ENCODE assay signal across 16 cellular contexts in the genomic region with DNA sequence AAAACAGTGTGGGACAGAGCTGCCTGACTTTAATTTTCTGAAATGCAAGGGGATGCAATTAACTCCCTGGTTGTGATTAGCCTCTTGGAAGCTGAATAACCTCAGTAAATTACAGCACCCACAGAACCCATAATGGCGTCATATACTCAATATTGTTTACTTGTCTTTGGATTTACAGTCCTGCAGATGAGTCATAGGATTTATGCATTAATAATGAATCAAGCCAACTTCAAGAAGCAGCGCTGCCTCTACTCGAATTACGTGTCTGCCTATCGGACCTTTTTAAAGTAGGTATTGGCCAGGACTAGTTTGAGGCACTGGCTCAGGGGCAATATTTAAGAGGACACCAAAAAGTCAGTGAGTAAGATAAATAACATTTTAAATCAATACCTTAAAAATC.
A peak's percentile ranks its signal among the peaks of the same experiment; 100 is the strongest.
DNase-seq lines count a peak whose midpoint lies in the region; ATAC-seq and TF ChIP-seq lines count a peak whose summit lies in the region.
"Had no signal": no experiment of that assay in that cellular context is flagged by ENCODE, and none has a peak within 500 bp of the region (broad histone marks: within the 10 kb centered on the region; RNA-seq: fewer than 3 reads in every experiment).

No MANE protein-coding gene starts in this region.

- H2AFZ ChIP-seq in GM23338: no peak overlapping the region
- H2AFZ ChIP-seq: parathyroid adenoma had no signal

- peaks cover 17% of the 10 kb centered on the region for H3K4me1 Mint-ChIP-seq in GM23338

- CTCF ChIA-PET in A673 (lab: Charles Lee): no interaction called here

- no peaks in the 10 kb centered on the region for H3K27me3 Mint-ChIP-seq in GM23338 (ENCODE audit: insufficient read depth, low read depth, poor library complexity)
- H3K27me3 Mint-ChIP-seq: activated CD4-positive, alpha-beta memory T cell treated with anti-CD3 and anti-CD28 coated beads for 36 hours; dendritic cell treated with granulocyte-macrophage colony-stimulating factor and Interleukin-4, amounts not matched to agents 40 ng/mL and 50 ng/mL, for 4 days; stimulated activated naive CD8-positive, alpha-beta T cell treated with anti-CD3 and anti-CD28 coated beads, Interleukin-15, Interleukin-2, amounts not matched to agents 100 ng/mL and 50 ng/mL, for 24 hours had no signal

- no peak for TF ChIP-seq CTCF in A673 (conservative IDR thresholded peaks at IDR 0.05; ENCODE audit: low read depth, low read length)
- no peak for TF ChIP-seq CTCF in GM23338 (conservative IDR thresholded peaks at IDR 0.05; ENCODE audit: low read depth in 2 of 2)

- H3K9me3 ChIP-seq in A673 (ENCODE audit: low read depth, low read length, poor library complexity, severe bottlenecking): no peaks in the 10 kb centered on the region

- no peaks in the 10 kb centered on the region for H3K9me3 Mint-ChIP-seq in GM23338
- H3K9me3 Mint-ChIP-seq: activated CD4-positive, alpha-beta memory T cell treated with anti-CD3 and anti-CD28 coated beads for 36 hours; dendritic cell treated with granulocyte-macrophage colony-stimulating factor and Interleukin-4, amounts not matched to agents 40 ng/mL and 50 ng/mL, for 4 days; stimulated activated naive CD8-positive, alpha-beta T cell treated with anti-CD3 and anti-CD28 coated beads, Interleukin-15, Interleukin-2, amounts not matched to agents 100 ng/mL and 50 ng/mL, for 24 hours had no signal

- H3K4me2 ChIP-seq in GM23338: no peak overlapping the region

- H3K79me2 ChIP-seq in GM23338 (replicated peaks; ENCODE audit: insufficient read depth): no peaks in the 10 kb centered on the region
- H3K79me2 ChIP-seq: parathyroid adenoma had no signal

- ATAC-seq in GM23338 (no peak), HG02588 (IDR thresholded peaks at IDR 0.05; ENCODE audit: unreplicated experiment) (no peak)
- ATAC-seq: left lobe of liver had no signal

- no peak overlapping the region for H3K4me3 Mint-ChIP-seq in GM23338
- H3K4me3 Mint-ChIP-seq: activated CD4-positive, alpha-beta memory T cell treated with anti-CD3 and anti-CD28 coated beads for 36 hours; dendritic cell treated with granulocyte-macrophage colony-stimulating factor and Interleukin-4, amounts not matched to agents 40 ng/mL and 50 ng/mL, for 4 days; stimulated activated naive CD8-positive, alpha-beta T cell treated with anti-CD3 and anti-CD28 coated beads, Interleukin-15, Interleukin-2, amounts not matched to agents 100 ng/mL and 50 ng/mL, for 24 hours had no signal

- H3K9me2 ChIP-seq in GM23338 (ENCODE audit: insufficient read depth): no peaks in the 10 kb centered on the region

- H3K27ac Mint-ChIP-seq in GM23338: no peak overlapping the region
- H3K27ac Mint-ChIP-seq: activated CD4-positive, alpha-beta memory T cell treated with anti-CD3 and anti-CD28 coated beads for 36 hours; dendritic cell treated with granulocyte-macrophage colony-stimulating factor and Interleukin-4, amounts not matched to agents 40 ng/mL and 50 ng/mL, for 4 days; stimulated activated naive CD8-positive, alpha-beta T cell treated with anti-CD3 and anti-CD28 coated beads, Interleukin-15, Interleukin-2, amounts not matched to agents 100 ng/mL and 50 ng/mL, for 24 hours had no signal

- H3K4me3 ChIP-seq in A673 (ENCODE audit: low read depth, low read length, poor library complexity, severe bottlenecking): no peak overlapping the region
- H3K4me3 ChIP-seq in GM23338: no peak overlapping the region

- intact Hi-C loops in A673 (cut with micrococcal nuclease; ENCODE audit: unreplicated experiment): no loop called here

- no peaks in the 10 kb centered on the region for H4K20me1 ChIP-seq in GM23338 (replicated peaks; ENCODE audit: insufficient read depth)

- no peaks in the 10 kb centered on the region for H3F3A ChIP-seq in GM23338 (replicated peaks; ENCODE audit: low read depth)

- no TSS peak for BruUV-seq in A673 (replicated peaks; lab: Mats Ljungman, UMichigan)

- POLR2A ChIA-PET in A673 (lab: Charles Lee; ENCODE audit: low non-redundant PET): no interaction called here

- H3K36me3 ChIP-seq in A673 (ENCODE audit: insufficient read depth, low read length, poor library complexity, severe bottlenecking): no peaks in the 10 kb centered on the region
- no peaks in the 10 kb centered on the region for H3K36me3 ChIP-seq in GM23338 (ENCODE audit: insufficient read depth)

- H3K27ac ChIP-seq in A673 (ENCODE audit: low read depth, low read length, poor library complexity, severe bottlenecking) (no peak overlapping the region), GM23338 (ENCODE audit: low read depth) (no peak overlapping the region)
- H3K27ac ChIP-seq: parathyroid adenoma had no signal

- H3K4me1 ChIP-seq in A673 (ENCODE audit: insufficient read depth, low read length, poor library complexity, severe bottlenecking) (peaks cover 19% of the 10 kb centered on the region), GM23338 (ENCODE audit: insufficient read depth) (peaks cover 8% of the 10 kb centered on the region)
- H3K4me1 ChIP-seq: parathyroid adenoma had no signal

- DNase-seq in A673 (ENCODE audit: low spot score) (peak; percentile 54), GM23338 (ENCODE audit: low spot score) (peak; percentile 10), NCI-H2081 treated with DMSO at 0.1 percent for 48 hours (lab: John Stamatoyannopoulos, UW) (peak; percentile 54), SW480 (ENCODE audit: low spot score) (peak; percentile 33), cerebellar cortex (ENCODE audit: low spot score) (no peak), HuH-7 (ENCODE audit: low spot score) (no peak), dermis blood vessel endothelial cell (no peak)
- DNase-seq: activated CD4-positive, alpha-beta memory T cell treated with anti-CD3 and anti-CD28 coated beads for 36 hours; amygdala; hippocampal formation; small intestine had no signal

- H3K36me3 Mint-ChIP-seq in GM23338 (ENCODE audit: low read depth): no peaks in the 10 kb centered on the region
- H3K36me3 Mint-ChIP-seq: activated CD4-positive, alpha-beta memory T cell treated with anti-CD3 and anti-CD28 coated beads for 36 hours had no signal

- H3K27me3 ChIP-seq in A673 (replicated peaks; ENCODE audit: insufficient read depth, low read depth, low read length, poor library complexity): no peaks in the 10 kb centered on the region
- no peaks in the 10 kb centered on the region for H3K27me3 ChIP-seq in GM23338 (ENCODE audit: insufficient read depth)

TF ChIP-seq in GM23338, 12 proteins besides CTCF, POLR2A, EP300 and RAD21 (continues in another document):
- TF ChIP-seq ZNF462 (CRISPR knock-in tag; IDR thresholded peaks at IDR 0.05): no peak
- TF ChIP-seq NANOG (IDR thresholded peaks at IDR 0.05; ENCODE audit: borderline replicate concordance): no peak
- TF ChIP-seq CREB1 (CRISPR knock-in tag; IDR thresholded peaks at IDR 0.05; ENCODE audit: low read depth): no peak
- TF ChIP-seq ZNF331 (CRISPR knock-in tag; IDR thresholded peaks at IDR 0.05; ENCODE audit: low read depth): no peak

Comparison
In these comparisons a context has a peak if more than half of its experiments do, and no peak if none do; other contexts are left out.
1. DNase-seq: peak in A673 (single experiment), GM23338 (single experiment), NCI-H2081 treated with DMSO at 0.1 percent for 48 hours (single experiment) and SW480 (single experiment); none in cerebellar cortex (single experiment), HuH-7 (single experiment) and dermis blood vessel endothelial cell (single experiment).